13 cellular contexts compared by ENCODE assay signal in the genomic region with DNA sequence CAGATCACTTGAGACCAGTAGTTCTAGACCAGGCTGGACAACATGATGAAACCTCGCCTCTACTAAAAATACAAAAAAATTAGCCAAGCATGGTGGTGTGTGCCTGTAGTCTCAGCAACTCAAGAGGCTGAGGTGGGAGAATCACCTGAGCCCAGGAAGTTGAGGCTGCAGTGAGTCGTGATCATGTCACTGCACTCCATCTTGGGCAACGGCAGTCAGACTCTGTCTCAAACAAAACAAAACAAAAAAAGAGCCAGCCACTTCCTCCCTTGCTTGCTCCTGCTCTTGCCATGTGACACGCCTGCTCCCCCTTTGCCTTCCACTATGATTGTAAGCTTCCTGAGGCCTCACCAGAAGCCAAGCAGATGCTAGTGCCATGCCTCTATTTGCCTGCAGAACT. TPM values are rescaled to one million over a fixed set of nuclear protein-coding genes. Genes with fewer than 3 reads are reported as not detected.
DNase-seq lines count a peak whose midpoint lies in the region; ATAC-seq, FAIRE-seq and TF ChIP-seq lines count a peak whose summit lies in the region.
"Not testable (repeated sequence)": the region's sequence is repeated elsewhere in the genome, so short reads cannot be mapped to it uniquely, and the experiment has no call there.
"Had no signal": no experiment of that assay in that cellular context is flagged by ENCODE, and none has a peak within 500 bp of the region (broad histone marks: within the 10 kb centered on the region; RNA-seq: fewer than 3 reads in every experiment).

No MANE protein-coding gene starts in this region.

- not testable (repeated sequence) for H3K4me3 ChIP-seq in mammary epithelial cell (replicated peaks in 1 of 3; ENCODE audit: insufficient read depth in 1 of 3, low read depth in 2 of 3, low read length in 3 of 3); epithelial cell of esophagus (ENCODE audit: low read length)

- not testable (repeated sequence) for BruUV-seq in mammary epithelial cell (replicated peaks; lab: Mats Ljungman, UMichigan)

- not testable (repeated sequence) for H3K36me3 ChIP-seq in mammary epithelial cell (ENCODE audit: insufficient read depth, low read length)

- H3K27ac Mint-ChIP-seq in activated CD4-positive, alpha-beta T cell treated with anti-CD3 and anti-CD28 coated beads for 36 hours: not testable (repeated sequence)

- peak; percentile 15 for FAIRE-seq in GM18507 (lab: Jason Lieb, UNC)

- TF ChIP-seq CTCF in mammary epithelial cell (conservative IDR thresholded peaks at IDR 0.05 in 1 of 2, IDR thresholded peaks at IDR 0.05 in 1 of 2; ENCODE audit: extremely low read depth in 1 of 2, insufficient read depth in 1 of 2, low read depth in 1 of 2, low read length in 2 of 2); epithelial cell of esophagus (IDR thresholded peaks at IDR 0.05; ENCODE audit: insufficient read depth, low read depth, low read length, missing control alignments): not testable (repeated sequence)

- in situ Hi-C loops in mammary epithelial cell (cut with MboI; ENCODE audit: low sequenced_read_pairs in 2 of 2): not testable (repeated sequence)

- dilution Hi-C loops in mammary epithelial cell (cut with HindIII; ENCODE audit: low sequenced_read_pairs): not testable (repeated sequence)

- H3K27ac ChIP-seq in mammary epithelial cell (ENCODE audit: insufficient read depth, low read depth, low read length): not testable (repeated sequence)

- H3K4me1 Mint-ChIP-seq in activated CD4-positive, alpha-beta T cell treated with anti-CD3 and anti-CD28 coated beads for 36 hours: not testable (repeated sequence)

- ATAC-seq in activated CD4-positive, alpha-beta T cell treated with anti-CD3 and anti-CD28 coated beads for 36 hours: not testable (repeated sequence)

- intact Hi-C loops in activated CD4-positive, alpha-beta T cell treated with anti-CD3 and anti-CD28 coated beads for 36 hours (cut with DNase I, micrococcal nuclease); mammary epithelial cell (cut with micrococcal nuclease): not testable (repeated sequence)

- H3K9ac ChIP-seq in mammary epithelial cell (ENCODE audit: insufficient read depth, low read length): not testable (repeated sequence)

- not testable (repeated sequence) for H3K4me1 ChIP-seq in mammary epithelial cell (ENCODE audit: insufficient read depth, low read length)

- CTCF ChIA-PET in activated CD4-positive, alpha-beta T cell treated with anti-CD3 and anti-CD28 coated beads for 36 hours (lab: Charles Lee); mammary epithelial cell (lab: Charles Lee; ENCODE audit: low non-redundant PET): not testable (repeated sequence)

- 62% methylated on average over 4 of the region's 4 CpGs for WGBS in mammary epithelial cell (ENCODE audit: low coverage, missing lambda C conversion rate)

- not testable (repeated sequence) for H3K9me3 ChIP-seq in mammary epithelial cell (replicated peaks; ENCODE audit: insufficient read depth, low read length)

- H3K27me3 ChIP-seq in mammary epithelial cell (ENCODE audit: insufficient read depth, low read length): not testable (repeated sequence)

- DNase-seq in GM18507 (ENCODE audit: extremely low spot score, insufficient read length, low read depth): not testable (repeated sequence)
- peak; percentile 3 for DNase-seq in activated CD4-positive, alpha-beta T cell treated with anti-CD3 and anti-CD28 coated beads for 36 hours
- DNase-seq in mammary epithelial cell: peak; percentile 20
- peak; percentile 11 for DNase-seq in epithelial cell of esophagus (ENCODE audit: low read depth)
- DNase-seq in kidney tubule cell (ENCODE audit: low spot score): peak; percentile 50

- not testable (repeated sequence) for H3K9me3 Mint-ChIP-seq in activated CD4-positive, alpha-beta T cell treated with anti-CD3 and anti-CD28 coated beads for 36 hours (ENCODE audit: low read depth)

- not testable (repeated sequence) for H4K20me1 ChIP-seq in mammary epithelial cell (ENCODE audit: insufficient read depth, low read length)

- H3K36me3 Mint-ChIP-seq in activated CD4-positive, alpha-beta T cell treated with anti-CD3 and anti-CD28 coated beads for 36 hours (ENCODE audit: low read depth): not testable (repeated sequence)

- H2AFZ ChIP-seq in mammary epithelial cell (ENCODE audit: low read depth, low read length): not testable (repeated sequence)

- not testable (repeated sequence) for H3K27me3 Mint-ChIP-seq in activated CD4-positive, alpha-beta T cell treated with anti-CD3 and anti-CD28 coated beads for 36 hours

- H3K4me3 Mint-ChIP-seq in activated CD4-positive, alpha-beta T cell treated with anti-CD3 and anti-CD28 coated beads for 36 hours: not testable (repeated sequence)

- not testable (repeated sequence) for H3K79me2 ChIP-seq in mammary epithelial cell (ENCODE audit: insufficient read depth, low read length)

- POLR2A ChIA-PET in activated CD4-positive, alpha-beta T cell treated with anti-CD3 and anti-CD28 coated beads for 36 hours (lab: Charles Lee): not testable (repeated sequence)

- H3K4me2 ChIP-seq in mammary epithelial cell (ENCODE audit: insufficient read depth, low read depth, low read length): not testable (repeated sequence)

RNA-seq across cellular contexts. Expression of a gene that starts 19.1 kb away (rescaled TPM):
- total RNA-seq in activated CD4-positive, alpha-beta T cell treated with anti-CD3 and anti-CD28 coated beads for 36 hours: not detected
- not detected for total RNA-seq in mammary epithelial cell
- polyA plus RNA-seq in mammary epithelial cell: not detected
- polyA minus RNA-seq in mammary epithelial cell: not detected
- total RNA-seq: A673; CD4-positive, alpha-beta memory T cell; CD4-positive, CD25-positive, alpha-beta regulatory T cell; CD8-positive, alpha-beta memory T cell; Daoy; GM12878 had no signal
- polyA plus RNA-seq: AG04450; CD14-positive monocyte; CD4-positive, alpha-beta memory T cell; CD4-positive, CD25-positive, alpha-beta regulatory T cell; CD8-positive, alpha-beta memory T cell; GM12878 had no signal
